Comparison of ENCODE assay signal across 10 cellular contexts in the genomic region with DNA sequence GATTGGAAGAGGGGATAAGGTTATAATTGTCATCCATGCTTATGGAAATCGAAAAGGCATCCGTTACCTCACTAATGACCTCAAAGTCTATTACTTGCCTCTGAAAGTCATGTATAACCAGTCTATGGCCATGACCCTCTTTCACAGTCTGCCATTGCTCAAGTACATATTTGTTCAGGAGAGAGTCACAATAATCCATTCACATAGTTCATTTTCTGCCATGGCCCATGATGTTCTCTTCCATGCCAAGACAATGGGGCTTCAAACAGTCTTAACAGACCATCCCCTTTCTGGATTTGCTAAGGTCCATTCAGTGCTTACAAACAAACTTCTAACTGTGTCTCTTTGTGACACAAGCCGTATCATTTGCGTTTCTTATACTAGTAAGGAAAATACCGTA. TPM values are rescaled to one million over a fixed set of nuclear protein-coding genes. Genes with fewer than 3 reads are reported as not detected.
"Had no signal": no experiment of that assay in that cellular context is flagged by ENCODE, and none has a peak within 500 bp of the region (broad histone marks: within the 10 kb centered on the region; RNA-seq: fewer than 3 reads in every experiment).

No MANE protein-coding gene starts in this region.

- H3K36me3 Mint-ChIP-seq: IgD-negative memory B cell had no signal

- H3K4me3 Mint-ChIP-seq: GM23338, HFFc6, IgD-negative memory B cell had no signal

- H3K27ac ChIP-seq: HL-60 had no signal

- H3K27ac Mint-ChIP-seq: GM23338, HFFc6, IgD-negative memory B cell had no signal

- ATAC-seq: GM23338, HCT116 had no signal

- H2AFZ ChIP-seq: GM23338 had no signal

- DNase-seq: H7, HFFc6, KBM-7 had no signal

- H3K9me3 Mint-ChIP-seq: GM23338 had no signal

- FAIRE-seq: H1 had no signal

- H3K4me2 ChIP-seq: GM23338 had no signal

- H3K4me3 ChIP-seq: GM23338, HAP-1 had no signal

- H3K36me3 ChIP-seq: HAP-1 had no signal

RNA-seq across cellular contexts. Expression of gene GAS2L3, which starts 5.4 kb away (rescaled TPM):
- total RNA-seq: HT1080 had no signal
